ENCODE assay signal across 1 cellular context in the genomic region with DNA sequence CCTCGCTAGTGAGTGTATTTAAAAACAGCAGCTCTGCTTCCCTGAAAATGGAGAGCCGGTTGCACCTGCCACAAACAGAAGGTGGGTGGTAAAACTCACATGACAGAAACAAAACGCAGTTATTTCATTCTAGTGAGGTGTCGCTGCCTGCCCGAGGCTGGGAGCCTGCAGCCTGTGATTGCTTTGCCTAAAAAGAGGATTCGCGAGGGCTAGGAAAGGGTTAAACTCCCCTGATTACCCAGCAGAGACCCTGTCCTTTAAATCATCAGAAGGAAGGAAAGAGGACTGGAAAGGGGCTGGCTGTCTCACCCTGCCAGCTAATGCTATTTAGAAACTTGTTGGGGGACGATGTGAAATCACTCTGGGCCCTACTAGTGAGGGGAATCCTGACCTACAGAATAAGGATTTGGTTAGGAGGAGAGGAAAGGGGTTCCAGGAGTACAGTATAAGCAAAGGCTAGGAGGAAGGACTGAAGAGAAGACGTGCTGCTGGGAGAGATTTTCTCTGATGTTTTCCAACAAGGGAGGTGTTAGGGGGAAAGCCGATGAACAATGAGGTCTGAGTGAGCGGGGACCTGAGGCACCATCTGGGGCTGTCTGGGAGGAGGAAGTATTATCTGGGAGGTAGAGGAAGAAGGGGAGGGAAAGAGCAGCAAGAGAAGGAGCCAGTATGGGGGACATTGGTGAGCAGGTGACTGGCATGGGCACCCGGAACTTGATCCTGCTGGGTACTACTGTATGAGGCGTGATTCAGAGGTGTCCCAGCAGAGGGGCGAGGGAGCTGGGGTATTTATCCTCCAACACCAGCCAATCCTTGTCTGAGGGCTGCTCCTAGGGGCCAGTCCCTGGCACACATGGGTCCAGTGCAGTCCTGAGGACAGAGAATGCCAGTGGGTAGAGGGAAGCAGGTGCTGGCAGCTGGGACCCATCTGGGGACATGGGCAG.
TF ChIP-seq lines count a peak whose summit lies in the region.

No MANE protein-coding gene starts in this region.

TF ChIP-seq in H1, 55 proteins besides CTCF, POLR2A, EP300 and RAD21:
- TF ChIP-seq YY1 (IDR thresholded peaks at IDR 0.05; ENCODE audit: low read depth, low read length) = no peak
- no peak for TF ChIP-seq FOSL1 (IDR thresholded peaks at IDR 0.05; ENCODE audit: insufficient read depth, low read depth, low read length)
- TF ChIP-seq, protein P1, sequence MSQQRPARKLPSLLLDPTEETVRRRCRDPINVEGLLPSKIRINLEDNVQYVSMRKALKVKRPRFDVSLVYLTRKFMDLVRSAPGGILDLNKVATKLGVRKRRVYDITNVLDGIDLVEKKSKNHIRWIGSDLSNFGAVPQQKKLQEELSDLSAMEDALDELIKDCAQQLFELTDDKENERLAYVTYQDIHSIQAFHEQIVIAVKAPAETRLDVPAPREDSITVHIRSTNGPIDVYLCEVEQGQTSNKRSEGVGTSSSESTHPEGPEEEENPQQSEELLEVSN (IDR thresholded peaks at IDR 0.05) = no peak
- no peak for TF ChIP-seq BCL11A (IDR thresholded peaks at IDR 0.05; ENCODE audit: low read depth in 2 of 2, low read length in 2 of 2)
- no peak for TF ChIP-seq HDAC6 (IDR thresholded peaks at IDR 0.05; ENCODE audit: low read depth, low read length)
- no peak for TF ChIP-seq RNF2 (IDR thresholded peaks at IDR 0.05; ENCODE audit: borderline replicate concordance, low read depth, low read length, missing control alignments, poor library complexity, severe bottlenecking)
